ENCODE assay signal across 8 cellular contexts in genomic region chr15:74615313-74616019, GRCh38. TPM values are rescaled to one million over a fixed set of nuclear protein-coding genes. Genes with fewer than 3 reads are reported as not detected.
DNase-seq lines count a peak whose midpoint lies in the region; ATAC-seq and TF ChIP-seq lines count a peak whose summit lies in the region.

TSS of gene CLK3 (plus strand) at chr15:74615836. CDS start at chr15:74619197, 3,361 bp downstream.

- TF ChIP-seq CTCF in vagina (IDR thresholded peaks at IDR 0.05), result no peak

- peak in 1 of 2 donors; percentile 70 for TF ChIP-seq POLR2A in vagina (IDR thresholded peaks at IDR 0.05)

- ATAC-seq in GM18502 (IDR thresholded peaks at IDR 0.05; ENCODE audit: poor library complexity, unreplicated experiment), result peak; percentile 82
- peak; percentile 61 for ATAC-seq in HG02943 (IDR thresholded peaks at IDR 0.05; ENCODE audit: low read depth, unreplicated experiment)
- ATAC-seq in right cardiac atrium, result peak; percentile 89 to 90

- H3K9ac ChIP-seq in rectal smooth muscle tissue (ENCODE audit: low read length), result peak within 1 kb of the TSS; percentile 99

- H3K4me1 ChIP-seq in right cardiac atrium (ENCODE audit: control insufficient read depth, insufficient read depth, low read length) (peaks cover 7% of the 10 kb centered on the region), rectal smooth muscle tissue (ENCODE audit: control insufficient read depth, insufficient read depth, low read length) (peaks cover 11% of the 10 kb centered on the region), vagina (peaks cover 48% of the 10 kb centered on the region)

- peak; percentile 91 to 97 for DNase-seq in NCI-H1930 (lab: John Stamatoyannopoulos, UW)
- peak; percentile 61 to 97 (median 92) for DNase-seq in anterior cingulate cortex (lab: John Stamatoyannopoulos, UW)
- DNase-seq in right cardiac atrium, result peak; percentile 97 to 99 (median 99)
- DNase-seq in vagina (ENCODE audit: extremely low spot score in 2 of 2), result peak in 1 of 2 donors; percentile 95

- peak within 1 kb of the TSS; percentile 93 for H3K27ac ChIP-seq in right cardiac atrium (ENCODE audit: low read length)
- H3K27ac ChIP-seq in rectal smooth muscle tissue (ENCODE audit: low read depth, low read length), result peak within 1 kb of the TSS; percentile 87
- peak within 1 kb of the TSS; percentile 91 for H3K27ac ChIP-seq in vagina

- H3K4me3 ChIP-seq in right cardiac atrium (ENCODE audit: low read length), result peak within 1 kb of the TSS; percentile 89
- H3K4me3 ChIP-seq in rectal smooth muscle tissue (ENCODE audit: low read length), result peak within 1 kb of the TSS; percentile 94
- peak within 1 kb of the TSS; percentile 95 to 98 for H3K4me3 ChIP-seq in vagina

- H3K9me3 ChIP-seq in right cardiac atrium (ENCODE audit: control insufficient read depth, low read length) (no peaks in the 10 kb centered on the region), vagina (no peaks in the 10 kb centered on the region)

- intact Hi-C loops in T-helper 2 cell treated with Interferon-gamma antibody and Interleukin-4, amounts not matched to agents 100 ng/mL and 5 ng/mL, for 36 hours (cut with micrococcal nuclease), result loop anchor here (1.0 to 10.0 kb wide), 6 partner anchors 154 to 835 kb away; partner anchors contain the start of genes COX5A, CSK, PML and SIN3A
- intact Hi-C loops in right cardiac atrium (cut with DNase I), result loop anchor here in 2 of 4 donors (5.0 to 10.0 kb wide), 3 partner anchors 68 to 151 kb away; partner anchors contain the start of genes ARID3B (in 1 of the 2) and UBL7 (in 1 of the 2)
- intact Hi-C loops in vagina (cut with DNase I), result no loop called here

- H3K27me3 ChIP-seq in right cardiac atrium (ENCODE audit: control insufficient read depth, insufficient read depth), result no peaks in the 10 kb centered on the region
- no peaks in the 10 kb centered on the region for H3K27me3 ChIP-seq in rectal smooth muscle tissue (ENCODE audit: control insufficient read depth, insufficient read depth, low read length)
- H3K27me3 ChIP-seq in vagina, result no peaks in the 10 kb centered on the region

- WGBS in right cardiac atrium, result under 1% methylated on average over 94 of the region's 94 CpGs

- H3K36me3 ChIP-seq in rectal smooth muscle tissue (ENCODE audit: control insufficient read depth, insufficient read depth, low read length) (peaks cover 14% of the 10 kb centered on the region), vagina (peaks cover 0 to 12% of the 10 kb centered on the region in 2 donors)

RNA-seq across cellular contexts. Expression of gene CLK3, which starts in this region (rescaled TPM):
- 102 and 104 TPM in 2 replicates for total RNA-seq in T-helper 2 cell treated with Interferon-gamma antibody and Interleukin-4, amounts not matched to agents 100 ng/mL and 5 ng/mL, for 36 hours
- total RNA-seq in right cardiac atrium, result 10 to 100 TPM; 40.0 to 65.1 (median 53.3) TPM
- 51.4 TPM for polyA plus RNA-seq in right cardiac atrium
- total RNA-seq in vagina, result 89.1 TPM
